16 cellular contexts compared by ENCODE assay signal in the genomic region with DNA sequence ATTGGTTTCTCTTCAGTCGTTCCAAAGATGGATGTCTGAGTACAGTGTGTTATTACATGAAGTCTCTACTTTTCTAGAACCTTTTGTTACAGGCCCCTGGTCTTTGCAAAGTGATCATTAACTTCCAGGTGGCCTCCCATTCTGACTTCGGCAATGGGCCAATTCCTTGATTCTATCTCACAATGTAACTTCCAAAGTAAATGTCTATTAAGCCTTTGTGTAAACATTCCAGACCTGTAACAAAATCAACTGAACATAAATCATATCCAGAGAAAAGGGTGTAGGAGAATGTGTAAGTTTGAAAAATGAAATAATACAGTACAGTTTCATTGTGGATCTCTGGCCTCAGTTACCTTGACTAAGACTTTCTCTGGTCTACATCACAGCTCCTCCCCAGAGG.
A peak's percentile ranks its signal among the peaks of the same experiment; 100 is the strongest.
DNase-seq lines count a peak whose midpoint lies in the region; ATAC-seq and TF ChIP-seq lines count a peak whose summit lies in the region.
"Had no signal": no experiment of that assay in that cellular context is flagged by ENCODE, and none has a peak within 500 bp of the region (broad histone marks: within the 10 kb centered on the region; RNA-seq: fewer than 3 reads in every experiment).

No MANE protein-coding gene starts in this region.

- in situ Hi-C loops in T47D (cut with HindIII; ENCODE audit: low pct_unique_long_range_greater_than_20kb, low sequenced_read_pairs) (no loop called here), ACHN (cut with HindIII; ENCODE audit: low pct_ligation_motif_present, low pct_unique_long_range_greater_than_20kb, low sequenced_read_pairs) (no loop called here), GM13977 (cut with MboI; ENCODE audit: low pct_unique_long_range_greater_than_20kb, low sequenced_read_pairs, unreplicated experiment) (no loop called here)

- TF ChIP-seq CTCF in GM13977 (IDR thresholded peaks at IDR 0.05; ENCODE audit: extremely low read depth, insufficient read depth, missing control alignments), result no peak

- no peak for ATAC-seq in GM21528 (IDR thresholded peaks at IDR 0.05; ENCODE audit: low FRiP score, unreplicated experiment)
- ATAC-seq: left cardiac atrium, Panc1, T-helper 17 cell had no signal

- DNase-seq in EH (ENCODE audit: low read depth), result peak; percentile 35
- DNase-seq in NCI-H2081 (lab: John Stamatoyannopoulos, UW), result peak; percentile 16 to 52
- DNase-seq in T47D (ENCODE audit: low read depth in 1 of 2, low spot score in 1 of 2), result peak; percentile 12 to 79
- DNase-seq in mucosa of gallbladder (ENCODE audit: low spot score), result peak; percentile 64
- no peak for DNase-seq in C1 segment of cervical spinal cord (lab: John Stamatoyannopoulos, UW)
- DNase-seq in ACHN, result no peak
- DNase-seq in GM13977 (ENCODE audit: low spot score), result no peak
- DNase-seq: activated CD4-positive, alpha-beta T cell treated with anti-CD3 and anti-CD28 coated beads for 1 hour; activated CD8-positive, alpha-beta memory T cell treated with anti-CD3 and anti-CD28 coated beads, Interleukin-2, amount 50 U/mL, for 4 hours; activated naive CD4-positive, alpha-beta T cell treated with anti-CD3 and anti-CD28 coated beads, Interleukin-2, amount 50 U/mL, for 16 hours; left cardiac atrium; NCI-H510A; stimulated activated CD4-positive, alpha-beta T cell treated with anti-CD3 and anti-CD28 coated beads, Interleukin-2, amount 100 ng/mL, for 24 hours; T-helper 17 cell had no signal

Comparison
In these comparisons a context has a peak if more than half of its experiments do, and no peak if none do; other contexts are left out.
1. DNase-seq: peak in EH (single experiment), NCI-H2081 (2 of 2), T47D (2 of 2) and mucosa of gallbladder (single experiment); none in C1 segment of cervical spinal cord (0 of 14), ACHN (single experiment) and GM13977 (single experiment).